31 cellular contexts compared by ENCODE assay signal in genomic region chr15:49288411-49288810, GRCh38.
A peak's percentile ranks its signal among the peaks of the same experiment; 100 is the strongest.
DNase-seq lines count a peak whose midpoint lies in the region; ATAC-seq and TF ChIP-seq lines count a peak whose summit lies in the region.
"Had no signal": no experiment of that assay in that cellular context is flagged by ENCODE, and none has a peak within 500 bp of the region (broad histone marks: within the 10 kb centered on the region; RNA-seq: fewer than 3 reads in every experiment).

No MANE protein-coding gene starts in this region.

- H3K9me3 ChIP-seq in thyroid gland (no peaks in the 10 kb centered on the region), uterus (no peaks in the 10 kb centered on the region), right lobe of liver (no peaks in the 10 kb centered on the region)
- H3K9me3 ChIP-seq: body of pancreas, esophagus squamous epithelium had no signal

- no peak overlapping the region for H3K4me3 Mint-ChIP-seq in activated T-cell treated with anti-CD3 and anti-CD28 coated beads, Interleukin-2, amount 50 U/mL, for 72 hours
- H3K4me3 Mint-ChIP-seq in activated T-helper 2 cell treated with anti-CD3 and anti-CD28 coated beads, Interferon-gamma antibody, Interleukin-2, Interleukin-4, amounts not matched to agents 10 μg/mL and 5 μg/mL and 100 μg/mL, durations not matched to agents 14 hours and 24 hours and 36 hours (ENCODE audit: low read depth) = no peak overlapping the region
- H3K4me3 Mint-ChIP-seq: activated naive CD8-positive, alpha-beta T cell treated with anti-CD3 and anti-CD28 coated beads, Interleukin-2, amount 10 ng/mL, durations not matched to agents 7 days and 5 days; B cell; CD4-positive, alpha-beta memory T cell; naive thymus-derived CD8-positive, alpha-beta T cell; stimulated activated memory B cell treated with anti-CD40 and anti-IgM and Interleukin-4, amounts not matched to agents 10 μg/mL and 1 μg/mL and 100 μg/mL, for 72 hours; T-cell; WTC11 had no signal

- H3K36me3 Mint-ChIP-seq in activated T-cell treated with anti-CD3 and anti-CD28 coated beads, Interleukin-2, amount 50 U/mL, for 72 hours (ENCODE audit: insufficient read depth in 2 of 2) = peaks cover 15 to 42% of the 10 kb centered on the region in 2 donors
- peaks cover 61% of the 10 kb centered on the region for H3K36me3 Mint-ChIP-seq in activated T-helper 2 cell treated with anti-CD3 and anti-CD28 coated beads, Interferon-gamma antibody, Interleukin-2, Interleukin-4, amounts not matched to agents 10 μg/mL and 5 μg/mL and 100 μg/mL, durations not matched to agents 14 hours and 24 hours and 36 hours (ENCODE audit: low read depth)

- peaks cover 3 to 6% of the 10 kb centered on the region in 2 donors for H3K4me1 ChIP-seq in thyroid gland
- H3K4me1 ChIP-seq in uterus = no peaks in the 10 kb centered on the region
- no peaks in the 10 kb centered on the region for H3K4me1 ChIP-seq in right lobe of liver
- H3K4me1 ChIP-seq: body of pancreas, esophagus squamous epithelium had no signal

- H3K36me3 ChIP-seq in thyroid gland = peaks cover 0 to 3% of the 10 kb centered on the region in 2 donors
- no peaks in the 10 kb centered on the region for H3K36me3 ChIP-seq in uterus
- peaks cover 0 to 5% (median 0%) of the 10 kb centered on the region in 4 donors for H3K36me3 ChIP-seq in right lobe of liver

- no peak overlapping the region for H3K4me3 ChIP-seq in thyroid gland (replicated peaks in 1 of 3)
- H3K4me3 ChIP-seq in uterus = no peak overlapping the region
- H3K4me3 ChIP-seq in right lobe of liver = no peak overlapping the region
- H3K4me3 ChIP-seq: body of pancreas, esophagus squamous epithelium, GM12878, lung had no signal

- no peak for DNase-seq in activated T-cell treated with anti-CD3 and anti-CD28 coated beads, Interleukin-2, amount 50 U/mL, for 72 hours
- DNase-seq in activated T-cell treated with anti-CD3 and anti-CD28 coated beads for 4 hours (no peak), fibroblast of gingiva (ENCODE audit: low read depth) (peak; percentile 58), thyroid gland (peak; percentile 3 to 39), uterus (no peak), right lobe of liver (no peak), NCI-H2081 (lab: John Stamatoyannopoulos, UW) (no peak)
- no peak for DNase-seq in activated T-helper 2 cell treated with anti-CD3 and anti-CD28 coated beads, Interferon-gamma antibody, Interleukin-2, Interleukin-4, amounts not matched to agents 10 μg/mL and 5 μg/mL and 100 μg/mL, durations not matched to agents 14 hours and 24 hours and 36 hours (ENCODE audit: low spot score)
- DNase-seq: activated CD4-positive, alpha-beta T cell treated with anti-CD3 and anti-CD28 coated beads, Interleukin-2, amount 50 U/mL, for 1 hour; activated naive CD8-positive, alpha-beta T cell treated with anti-CD3 and anti-CD28 coated beads, Interleukin-2, amount 10 ng/mL, durations not matched to agents 7 days and 5 days; body of pancreas; CD4-positive, alpha-beta memory T cell; DMS 273 treated with DMSO at 0.1 percent for 48 hours; EL; esophagus squamous epithelium; hippocampal formation; KG1; naive thymus-derived CD8-positive, alpha-beta T cell; NCI-H1105 treated with DMSO at 0.1 percent for 48 hours; NCI-H2029; NCI-H524 treated with DMSO at 0.1 percent for 48 hours; OCI-M1; stimulated activated CD4-positive, alpha-beta T cell treated with anti-CD3 and anti-CD28 coated beads, Interleukin-15, amount 100 ng/mL, for 24 hours; stimulated activated CD4-positive, alpha-beta T cell treated with anti-CD3 and anti-CD28 coated beads, Interleukin-4, amount 100 ng/mL, for 4 hours; T-cell had no signal

- intact Hi-C loops in activated T-helper 2 cell treated with anti-CD3 and anti-CD28 coated beads, Interferon-gamma antibody, Interleukin-2, Interleukin-4, amounts not matched to agents 10 μg/mL and 5 μg/mL and 100 μg/mL, durations not matched to agents 14 hours and 24 hours and 36 hours (cut with micrococcal nuclease) = loop anchor here (5.0 kb wide), 1 partner anchor 334 kb away; the partner anchor contains the start of genes DTWD1 and FAM227B
- intact Hi-C loops in thyroid gland (cut with DNase I) (no loop called here), uterus (cut with DNase I; ENCODE audit: low total_unique reads) (no loop called here), right lobe of liver (cut with DNase I) (no loop called here)

- H3K27ac ChIP-seq in thyroid gland (no peak overlapping the region), uterus (no peak overlapping the region), right lobe of liver (no peak overlapping the region)
- H3K27ac ChIP-seq: body of pancreas, RWPE1 had no signal

- peaks cover 28% of the 10 kb centered on the region for H3K4me1 Mint-ChIP-seq in activated T-cell treated with anti-CD3 and anti-CD28 coated beads, Interleukin-2, amount 50 U/mL, for 72 hours (ENCODE audit: low read depth)
- peaks cover 34% of the 10 kb centered on the region for H3K4me1 Mint-ChIP-seq in activated T-helper 2 cell treated with anti-CD3 and anti-CD28 coated beads, Interferon-gamma antibody, Interleukin-2, Interleukin-4, amounts not matched to agents 10 μg/mL and 5 μg/mL and 100 μg/mL, durations not matched to agents 14 hours and 24 hours and 36 hours (ENCODE audit: low read depth)
- H3K4me1 Mint-ChIP-seq: stimulated activated memory B cell treated with anti-CD40 and anti-IgM and Interleukin-4, amounts not matched to agents 10 μg/mL and 1 μg/mL and 100 μg/mL, for 72 hours had no signal

- no peak for TF ChIP-seq POLR2A in thyroid gland (IDR thresholded peaks at IDR 0.05)
- no peak for TF ChIP-seq POLR2A in uterus (IDR thresholded peaks at IDR 0.05)
- TF ChIP-seq POLR2A in right lobe of liver (IDR thresholded peaks at IDR 0.05) = no peak

- H3K27ac Mint-ChIP-seq in activated T-cell treated with anti-CD3 and anti-CD28 coated beads, Interleukin-2, amount 50 U/mL, for 72 hours = peak overlapping the region; percentile 5
- H3K27ac Mint-ChIP-seq in activated T-helper 2 cell treated with anti-CD3 and anti-CD28 coated beads, Interferon-gamma antibody, Interleukin-2, Interleukin-4, amounts not matched to agents 10 μg/mL and 5 μg/mL and 100 μg/mL, durations not matched to agents 14 hours and 24 hours and 36 hours = peak overlapping the region; percentile 56
- H3K27ac Mint-ChIP-seq: activated naive CD8-positive, alpha-beta T cell treated with anti-CD3 and anti-CD28 coated beads, Interleukin-2, amount 10 ng/mL, durations not matched to agents 7 days and 5 days; B cell; stimulated activated memory B cell treated with anti-CD40 and anti-IgM and Interleukin-4, amounts not matched to agents 10 μg/mL and 1 μg/mL and 100 μg/mL, for 72 hours; WTC11 had no signal

- TF ChIP-seq CTCF in thyroid gland (IDR thresholded peaks at IDR 0.05) (no peak), uterus (IDR thresholded peaks at IDR 0.05) (no peak), right lobe of liver (IDR thresholded peaks at IDR 0.05) (no peak)

- ATAC-seq in activated T-cell treated with anti-CD3 and anti-CD28 coated beads, Interleukin-2, amount 50 U/mL, for 72 hours (replicated peaks in 1 of 2) = no peak
- ATAC-seq in right lobe of liver = no peak
- ATAC-seq: body of pancreas; GM12878; naive thymus-derived CD8-positive, alpha-beta T cell; stimulated activated memory B cell treated with anti-CD40 and anti-IgM and Interleukin-4, amounts not matched to agents 10 μg/mL and 1 μg/mL and 100 μg/mL, for 72 hours; T-cell; WTC11 had no signal

- H3K9me3 Mint-ChIP-seq in activated T-cell treated with anti-CD3 and anti-CD28 coated beads, Interleukin-2, amount 50 U/mL, for 72 hours = peaks cover 0 to 1% of the 10 kb centered on the region in 2 donors
- H3K9me3 Mint-ChIP-seq in activated T-helper 2 cell treated with anti-CD3 and anti-CD28 coated beads, Interferon-gamma antibody, Interleukin-2, Interleukin-4, amounts not matched to agents 10 μg/mL and 5 μg/mL and 100 μg/mL, durations not matched to agents 14 hours and 24 hours and 36 hours = peaks cover 7% of the 10 kb centered on the region
- H3K9me3 Mint-ChIP-seq: naive thymus-derived CD8-positive, alpha-beta T cell; stimulated activated memory B cell treated with anti-CD40 and anti-IgM and Interleukin-4, amounts not matched to agents 10 μg/mL and 1 μg/mL and 100 μg/mL, for 72 hours; T-cell; WTC11 had no signal

- WGBS in thyroid gland, 2 donors = 31 to 40% methylated on average over 2 of the region's 2 CpGs
- 100% methylated on average over 2 of the region's 2 CpGs for WGBS in right lobe of liver (ENCODE audit: insufficient coverage, low coverage, low lambda C conversion rate, missing lambda C conversion rate)

- no peaks in the 10 kb centered on the region for H3K27me3 Mint-ChIP-seq in activated T-cell treated with anti-CD3 and anti-CD28 coated beads, Interleukin-2, amount 50 U/mL, for 72 hours (ENCODE audit: low read depth)
- no peaks in the 10 kb centered on the region for H3K27me3 Mint-ChIP-seq in activated T-helper 2 cell treated with anti-CD3 and anti-CD28 coated beads, Interferon-gamma antibody, Interleukin-2, Interleukin-4, amounts not matched to agents 10 μg/mL and 5 μg/mL and 100 μg/mL, durations not matched to agents 14 hours and 24 hours and 36 hours (ENCODE audit: low read depth)
- H3K27me3 Mint-ChIP-seq: activated naive CD8-positive, alpha-beta T cell treated with anti-CD3 and anti-CD28 coated beads, Interleukin-2, amount 10 ng/mL, durations not matched to agents 7 days and 5 days; B cell; CD4-positive, alpha-beta memory T cell; naive thymus-derived CD8-positive, alpha-beta T cell; stimulated activated memory B cell treated with anti-CD40 and anti-IgM and Interleukin-4, amounts not matched to agents 10 μg/mL and 1 μg/mL and 100 μg/mL, for 72 hours; T-cell had no signal

- H3K27me3 ChIP-seq in thyroid gland = no peaks in the 10 kb centered on the region
- H3K27me3 ChIP-seq in uterus = no peaks in the 10 kb centered on the region
- no peaks in the 10 kb centered on the region for H3K27me3 ChIP-seq in right lobe of liver
- H3K27me3 ChIP-seq: body of pancreas, esophagus squamous epithelium had no signal

Comparison
In these comparisons a context has a peak if more than half of its experiments do, and no peak if none do; other contexts are left out.
1. DNase-seq: peak in fibroblast of gingiva (single experiment) and thyroid gland (2 of 2); none in activated T-cell treated with anti-CD3 and anti-CD28 coated beads, Interleukin-2, amount 50 U/mL, for 72 hours (0 of 2), activated T-cell treated with anti-CD3 and anti-CD28 coated beads for 4 hours (single experiment), activated T-helper 2 cell treated with anti-CD3 and anti-CD28 coated beads, Interferon-gamma antibody, Interleukin-2, Interleukin-4, amounts not matched to agents 10 μg/mL and 5 μg/mL and 100 μg/mL, durations not matched to agents 14 hours and 24 hours and 36 hours (single experiment), uterus (0 of 2), right lobe of liver (0 of 3) and NCI-H2081 (0 of 2).